ENCODE assay signal across 8 cellular contexts in genomic region chr7:105013818-105014724, GRCh38. TPM values are rescaled to one million over a fixed set of nuclear protein-coding genes. Genes with fewer than 3 reads are reported as not detected.
DNase-seq lines count a peak whose midpoint lies in the region; ATAC-seq and TF ChIP-seq lines count a peak whose summit lies in the region.

A gene with protein sequence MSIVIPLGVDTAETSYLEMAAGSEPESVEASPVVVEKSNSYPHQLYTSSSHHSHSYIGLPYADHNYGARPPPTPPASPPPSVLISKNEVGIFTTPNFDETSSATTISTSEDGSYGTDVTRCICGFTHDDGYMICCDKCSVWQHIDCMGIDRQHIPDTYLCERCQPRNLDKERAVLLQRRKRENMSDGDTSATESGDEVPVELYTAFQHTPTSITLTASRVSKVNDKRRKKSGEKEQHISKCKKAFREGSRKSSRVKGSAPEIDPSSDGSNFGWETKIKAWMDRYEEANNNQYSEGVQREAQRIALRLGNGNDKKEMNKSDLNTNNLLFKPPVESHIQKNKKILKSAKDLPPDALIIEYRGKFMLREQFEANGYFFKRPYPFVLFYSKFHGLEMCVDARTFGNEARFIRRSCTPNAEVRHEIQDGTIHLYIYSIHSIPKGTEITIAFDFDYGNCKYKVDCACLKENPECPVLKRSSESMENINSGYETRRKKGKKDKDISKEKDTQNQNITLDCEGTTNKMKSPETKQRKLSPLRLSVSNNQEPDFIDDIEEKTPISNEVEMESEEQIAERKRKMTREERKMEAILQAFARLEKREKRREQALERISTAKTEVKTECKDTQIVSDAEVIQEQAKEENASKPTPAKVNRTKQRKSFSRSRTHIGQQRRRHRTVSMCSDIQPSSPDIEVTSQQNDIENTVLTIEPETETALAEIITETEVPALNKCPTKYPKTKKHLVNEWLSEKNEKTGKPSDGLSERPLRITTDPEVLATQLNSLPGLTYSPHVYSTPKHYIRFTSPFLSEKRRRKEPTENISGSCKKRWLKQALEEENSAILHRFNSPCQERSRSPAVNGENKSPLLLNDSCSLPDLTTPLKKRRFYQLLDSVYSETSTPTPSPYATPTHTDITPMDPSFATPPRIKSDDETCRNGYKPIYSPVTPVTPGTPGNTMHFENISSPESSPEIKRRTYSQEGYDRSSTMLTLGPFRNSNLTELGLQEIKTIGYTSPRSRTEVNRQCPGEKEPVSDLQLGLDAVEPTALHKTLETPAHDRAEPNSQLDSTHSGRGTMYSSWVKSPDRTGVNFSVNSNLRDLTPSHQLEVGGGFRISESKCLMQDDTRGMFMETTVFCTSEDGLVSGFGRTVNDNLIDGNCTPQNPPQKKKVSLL (N-terminal part only) (plus strand): TSS chr7:105014205. CDS start chr7:105040953, 26,748 bp downstream.

- H3K27ac Mint-ChIP-seq in activated CD8-positive, alpha-beta T cell treated with anti-CD3 and anti-CD28 coated beads for 36 hours: peak within 1 kb of the TSS; percentile 100

- intact Hi-C loops in activated CD8-positive, alpha-beta T cell treated with anti-CD3 and anti-CD28 coated beads for 36 hours (cut with micrococcal nuclease): no loop called here

- H3K9me3 ChIP-seq in BE2C: no peaks in the 10 kb centered on the region

- H3K27me3 ChIP-seq in BE2C: no peaks in the 10 kb centered on the region

- DNase-seq in BE2C: peak; percentile 96
- DNase-seq in GM19238 (ENCODE audit: insufficient read length, low spot score): peak; percentile 41
- DNase-seq in NCI-H82 treated with DMSO at 0.1 percent for 48 hours (lab: John Stamatoyannopoulos, UW; ENCODE audit: unreplicated experiment): peak; percentile 40
- DNase-seq in activated CD8-positive, alpha-beta T cell treated with anti-CD3 and anti-CD28 coated beads for 36 hours: peak; percentile 92
- peak; percentile 94 for DNase-seq in ecto neural progenitor cell (ENCODE audit: low spot score)
- DNase-seq in lung microvascular endothelial cell (ENCODE audit: low read depth in 2 of 2): peak; percentile 84 to 91
- peak; percentile 83 to 89 (median 84) for DNase-seq in stimulated activated CD4-positive, alpha-beta T cell treated with anti-CD3 and anti-CD28 coated beads, TNF-alpha, amount 100 ng/mL, for 48 hours (ENCODE audit: low read depth in 3 of 3)

- CTCF ChIA-PET in activated CD8-positive, alpha-beta T cell treated with anti-CD3 and anti-CD28 coated beads for 36 hours (lab: Charles Lee): interaction anchor here (1.0 to 14.7 kb wide), 3 partner anchors 11 to 28 kb away, joined by 3 to 210 read pairs (median 3); no protein-coding TSS in a partner anchor

- H3K27me3 Mint-ChIP-seq in activated CD8-positive, alpha-beta T cell treated with anti-CD3 and anti-CD28 coated beads for 36 hours: no peaks in the 10 kb centered on the region

- H3K4me3 ChIP-seq in BE2C (ENCODE audit: low read depth, low read length): peak within 1 kb of the TSS; percentile 98

- peaks cover 77% of the 10 kb centered on the region for H3K36me3 Mint-ChIP-seq in activated CD8-positive, alpha-beta T cell treated with anti-CD3 and anti-CD28 coated beads for 36 hours (ENCODE audit: low read depth)

- H3K4me1 ChIP-seq in BE2C: 0 out of 2 replicates have a peak, but pooled peaks cover 2% of the 10 kb centered on the region

- no peak for TF ChIP-seq CTCF in BE2C (IDR thresholded peaks at IDR 0.05; ENCODE audit: low read depth, low read length)
- TF ChIP-seq CTCF in activated CD8-positive, alpha-beta T cell treated with anti-CD3 and anti-CD28 coated beads for 36 hours (IDR thresholded peaks at IDR 0.05): peak; percentile 21

- peaks cover 9% of the 10 kb centered on the region for H3K36me3 ChIP-seq in BE2C

- H3K9me3 Mint-ChIP-seq in activated CD8-positive, alpha-beta T cell treated with anti-CD3 and anti-CD28 coated beads for 36 hours: no peaks in the 10 kb centered on the region

- H3K4me1 Mint-ChIP-seq in activated CD8-positive, alpha-beta T cell treated with anti-CD3 and anti-CD28 coated beads for 36 hours (ENCODE audit: low read depth): peaks cover 9% of the 10 kb centered on the region

- H3K4me3 Mint-ChIP-seq in activated CD8-positive, alpha-beta T cell treated with anti-CD3 and anti-CD28 coated beads for 36 hours: peak within 1 kb of the TSS; percentile 100

- POLR2A ChIA-PET in activated CD8-positive, alpha-beta T cell treated with anti-CD3 and anti-CD28 coated beads for 36 hours (lab: Charles Lee): interaction anchor here (0.6 to 10.1 kb wide), 20 partner anchors 8 to 518 kb away, joined by 3 to 186 read pairs (median 4); partner anchors contain the start of gene RINT1

- peak; percentile 23 for ATAC-seq in HG03460 (IDR thresholded peaks at IDR 0.05; ENCODE audit: unreplicated experiment)
- ATAC-seq in activated CD8-positive, alpha-beta T cell treated with anti-CD3 and anti-CD28 coated beads for 36 hours: peak; percentile 34

RNA-seq across cellular contexts. Expression of the gene that starts here (rescaled TPM):
- 41.2 TPM for polyA plus RNA-seq in BE2C (2012; ENCODE audit: insufficient read depth, insufficient read length, low read depth)
- total RNA-seq in activated CD8-positive, alpha-beta T cell treated with anti-CD3 and anti-CD28 coated beads for 36 hours: 10 to 100 TPM; 94.7 to 98.4 TPM
- total RNA-seq in lung microvascular endothelial cell: 90.4 and 146 TPM in 2 replicates

Comparison
In these comparisons a context has a peak if more than half of its experiments do, and no peak if none do; other contexts are left out.
1. Peak in every context shown above with its lines: DNase-seq, ATAC-seq and H3K4me3 ChIP-seq.
2. DNase-seq: peak in every context shown above with its lines; median percentile 96 in BE2C; 94 in ecto neural progenitor cell; 92 in activated CD8-positive, alpha-beta T cell treated with anti-CD3 and anti-CD28 coated beads for 36 hours; 88 in lung microvascular endothelial cell; 84 in stimulated activated CD4-positive, alpha-beta T cell treated with anti-CD3 and anti-CD28 coated beads, TNF-alpha, amount 100 ng/mL, for 48 hours; 41 in GM19238; 40 in NCI-H82 treated with DMSO at 0.1 percent for 48 hours.